In genomic region chr5:52943285-52943684, GRCh38 we compare ENCODE assay signal across 12 cellular contexts. TPM values are rescaled to one million over a fixed set of nuclear protein-coding genes. Genes with fewer than 3 reads are reported as not detected.
DNase-seq lines count a peak whose midpoint lies in the region; ATAC-seq lines count a peak whose summit lies in the region.
"Had no signal": no experiment of that assay in that cellular context is flagged by ENCODE, and none has a peak within 500 bp of the region (broad histone marks: within the 10 kb centered on the region; RNA-seq: fewer than 3 reads in every experiment).

No MANE protein-coding gene starts in this region.

- peaks cover 5% of the 10 kb centered on the region for H3K27me3 Mint-ChIP-seq in activated CD4-positive, alpha-beta T cell treated with anti-CD3 and anti-CD28 coated beads for 36 hours
- H3K27me3 Mint-ChIP-seq in activated CD8-positive, alpha-beta T cell treated with anti-CD3 and anti-CD28 coated beads, Interleukin-2, amount 10 ng/mL, durations not matched to agents 7 days and 5 days (ENCODE audit: low read depth): no peaks in the 10 kb centered on the region
- no peaks in the 10 kb centered on the region for H3K27me3 Mint-ChIP-seq in activated T-helper 17 cell treated with anti-CD3 and anti-CD28 coated beads, Interleukin-2, amount 50 U/mL, for 72 hours
- H3K27me3 Mint-ChIP-seq: type B pancreatic cell had no signal

- POLR2A ChIA-PET in activated CD4-positive, alpha-beta T cell treated with anti-CD3 and anti-CD28 coated beads for 36 hours (lab: Charles Lee): no interaction called here
- POLR2A ChIA-PET in activated CD8-positive, alpha-beta T cell treated with anti-CD3 and anti-CD28 coated beads, Interleukin-2, amount 10 ng/mL, durations not matched to agents 7 days and 5 days (lab: Charles Lee): no interaction called here

- H3K4me1 Mint-ChIP-seq in activated CD4-positive, alpha-beta T cell treated with anti-CD3 and anti-CD28 coated beads for 36 hours: peaks cover 10% of the 10 kb centered on the region
- H3K4me1 Mint-ChIP-seq in activated CD8-positive, alpha-beta T cell treated with anti-CD3 and anti-CD28 coated beads, Interleukin-2, amount 10 ng/mL, durations not matched to agents 7 days and 5 days (ENCODE audit: low read depth): peaks cover 22% of the 10 kb centered on the region
- H3K4me1 Mint-ChIP-seq in stimulated activated effector memory CD8-positive, alpha-beta T cell treated with anti-CD3 and anti-CD28 coated beads, Interleukin-12 subunit alpha, Interleukin-12 subunit beta, amount 100 ng/mL, for 72 hours: peaks cover 2% of the 10 kb centered on the region
- peaks cover 6% of the 10 kb centered on the region for H3K4me1 Mint-ChIP-seq in activated T-helper 17 cell treated with anti-CD3 and anti-CD28 coated beads, Interleukin-2, amount 50 U/mL, for 72 hours

- no peak overlapping the region for H3K4me3 Mint-ChIP-seq in activated CD4-positive, alpha-beta T cell treated with anti-CD3 and anti-CD28 coated beads for 36 hours
- no peak overlapping the region for H3K4me3 Mint-ChIP-seq in activated CD8-positive, alpha-beta T cell treated with anti-CD3 and anti-CD28 coated beads, Interleukin-2, amount 10 ng/mL, durations not matched to agents 7 days and 5 days
- no peak overlapping the region for H3K4me3 Mint-ChIP-seq in stimulated activated effector memory CD8-positive, alpha-beta T cell treated with anti-CD3 and anti-CD28 coated beads, Interleukin-12 subunit alpha, Interleukin-12 subunit beta, amount 100 ng/mL, for 72 hours
- H3K4me3 Mint-ChIP-seq in activated T-helper 17 cell treated with anti-CD3 and anti-CD28 coated beads, Interleukin-2, amount 50 U/mL, for 72 hours: no peak overlapping the region
- H3K4me3 Mint-ChIP-seq: type B pancreatic cell had no signal

- intact Hi-C loops in activated CD4-positive, alpha-beta T cell treated with anti-CD3 and anti-CD28 coated beads for 36 hours (cut with DNase I, micrococcal nuclease): no loop called here

- DNase-seq in activated CD4-positive, alpha-beta T cell treated with anti-CD3 and anti-CD28 coated beads for 36 hours: no peak
- no peak for DNase-seq in activated CD4-positive, alpha-beta T cell treated with anti-CD3 and anti-CD28 coated beads for 48 hours
- no peak for DNase-seq in activated CD8-positive, alpha-beta T cell treated with anti-CD3 and anti-CD28 coated beads, Interleukin-2, amount 10 ng/mL, durations not matched to agents 7 days and 5 days
- no peak for DNase-seq in stimulated activated effector memory CD8-positive, alpha-beta T cell treated with anti-CD3 and anti-CD28 coated beads, Interleukin-12 subunit alpha, Interleukin-12 subunit beta, amount 100 ng/mL, for 72 hours (ENCODE audit: low spot score in 2 of 2)
- DNase-seq in SHP77 (lab: John Stamatoyannopoulos, UW) (no peak), NCI-H82 (lab: John Stamatoyannopoulos, UW) (no peak)
- DNase-seq: hypothalamus; stimulated activated CD4-positive, alpha-beta T cell treated with anti-CD3 and anti-CD28 coated beads, Interleukin-2, amount 100 ng/mL, for 48 hours had no signal

- no peaks in the 10 kb centered on the region for H3K9me3 Mint-ChIP-seq in activated CD4-positive, alpha-beta T cell treated with anti-CD3 and anti-CD28 coated beads for 36 hours (ENCODE audit: low read depth)
- H3K9me3 Mint-ChIP-seq in activated CD8-positive, alpha-beta T cell treated with anti-CD3 and anti-CD28 coated beads, Interleukin-2, amount 10 ng/mL, durations not matched to agents 7 days and 5 days (ENCODE audit: insufficient read depth): no peaks in the 10 kb centered on the region
- no peaks in the 10 kb centered on the region for H3K9me3 Mint-ChIP-seq in stimulated activated effector memory CD8-positive, alpha-beta T cell treated with anti-CD3 and anti-CD28 coated beads, Interleukin-12 subunit alpha, Interleukin-12 subunit beta, amount 100 ng/mL, for 72 hours
- H3K9me3 Mint-ChIP-seq in activated T-helper 17 cell treated with anti-CD3 and anti-CD28 coated beads, Interleukin-2, amount 50 U/mL, for 72 hours: no peaks in the 10 kb centered on the region

- ATAC-seq in activated CD4-positive, alpha-beta T cell treated with anti-CD3 and anti-CD28 coated beads for 36 hours: peak; percentile 63
- ATAC-seq in HG03196 (IDR thresholded peaks at IDR 0.05; ENCODE audit: unreplicated experiment): peak; percentile 65
- ATAC-seq in activated CD8-positive, alpha-beta T cell treated with anti-CD3 and anti-CD28 coated beads, Interleukin-2, amount 10 ng/mL, durations not matched to agents 7 days and 5 days: peak; percentile 52
- peak; percentile 67 for ATAC-seq in stimulated activated effector memory CD8-positive, alpha-beta T cell treated with anti-CD3 and anti-CD28 coated beads, Interleukin-12 subunit alpha, Interleukin-12 subunit beta, amount 100 ng/mL, for 72 hours
- no peak for ATAC-seq in activated T-helper 17 cell treated with anti-CD3 and anti-CD28 coated beads, Interleukin-2, amount 50 U/mL, for 72 hours (replicated peaks)
- ATAC-seq: Right ventricle myocardium inferior had no signal

- H3K36me3 Mint-ChIP-seq in activated CD4-positive, alpha-beta T cell treated with anti-CD3 and anti-CD28 coated beads for 36 hours (ENCODE audit: low read depth): no peaks in the 10 kb centered on the region
- H3K36me3 Mint-ChIP-seq in activated CD8-positive, alpha-beta T cell treated with anti-CD3 and anti-CD28 coated beads, Interleukin-2, amount 10 ng/mL, durations not matched to agents 7 days and 5 days (ENCODE audit: low read depth): no peaks in the 10 kb centered on the region
- no peaks in the 10 kb centered on the region for H3K36me3 Mint-ChIP-seq in stimulated activated effector memory CD8-positive, alpha-beta T cell treated with anti-CD3 and anti-CD28 coated beads, Interleukin-12 subunit alpha, Interleukin-12 subunit beta, amount 100 ng/mL, for 72 hours
- no peaks in the 10 kb centered on the region for H3K36me3 Mint-ChIP-seq in activated T-helper 17 cell treated with anti-CD3 and anti-CD28 coated beads, Interleukin-2, amount 50 U/mL, for 72 hours (ENCODE audit: low read depth)

- CTCF ChIA-PET in activated CD4-positive, alpha-beta T cell treated with anti-CD3 and anti-CD28 coated beads for 36 hours (lab: Charles Lee): interaction anchor here (1.0 to 8.3 kb wide), 2 partner anchors 20 to 155 kb away, joined by 3 to 143 read pairs; no protein-coding TSS in a partner anchor
- CTCF ChIA-PET in activated CD8-positive, alpha-beta T cell treated with anti-CD3 and anti-CD28 coated beads, Interleukin-2, amount 10 ng/mL, durations not matched to agents 7 days and 5 days (lab: Charles Lee): interaction anchor here (1.3 to 11.5 kb wide), 4 partner anchors 28 to 159 kb away, joined by 4 to 282 read pairs (median 10); partner anchors contain the start of gene MOCS2

- H3K27ac Mint-ChIP-seq in activated CD4-positive, alpha-beta T cell treated with anti-CD3 and anti-CD28 coated beads for 36 hours: no peak overlapping the region
- H3K27ac Mint-ChIP-seq in activated CD8-positive, alpha-beta T cell treated with anti-CD3 and anti-CD28 coated beads, Interleukin-2, amount 10 ng/mL, durations not matched to agents 7 days and 5 days: peak overlapping the region; percentile 19
- H3K27ac Mint-ChIP-seq in stimulated activated effector memory CD8-positive, alpha-beta T cell treated with anti-CD3 and anti-CD28 coated beads, Interleukin-12 subunit alpha, Interleukin-12 subunit beta, amount 100 ng/mL, for 72 hours: no peak overlapping the region
- H3K27ac Mint-ChIP-seq in activated T-helper 17 cell treated with anti-CD3 and anti-CD28 coated beads, Interleukin-2, amount 50 U/mL, for 72 hours: no peak overlapping the region
- H3K27ac Mint-ChIP-seq: type B pancreatic cell had no signal

RNA-seq across cellular contexts. Expression of gene ITGA2, which starts 45.9 kb away (rescaled TPM):
- total RNA-seq in activated CD4-positive, alpha-beta T cell treated with anti-CD3 and anti-CD28 coated beads for 36 hours: under 1 TPM; 0.61 to 0.71 TPM
- total RNA-seq in activated CD8-positive, alpha-beta T cell treated with anti-CD3 and anti-CD28 coated beads, Interleukin-2, amount 10 ng/mL, durations not matched to agents 7 days and 5 days: 1 to 10 TPM; 4.3 to 4.8 TPM
- 1 to 10 TPM; 2.3 to 8.6 TPM for total RNA-seq in activated T-helper 17 cell treated with anti-CD3 and anti-CD28 coated beads, Interleukin-2, amount 50 U/mL, for 72 hours
